10 cellular contexts compared by ENCODE assay signal in genomic region chr16:568401-569258, GRCh38. TPM values are rescaled to one million over a fixed set of nuclear protein-coding genes. Genes with fewer than 3 reads are reported as not detected.
DNase-seq lines count a peak whose midpoint lies in the region; ATAC-seq, FAIRE-seq and TF ChIP-seq lines count a peak whose summit lies in the region.
"Had no signal": no experiment of that assay in that cellular context is flagged by ENCODE, and none has a peak within 500 bp of the region (broad histone marks: within the 10 kb centered on the region; RNA-seq: fewer than 3 reads in every experiment).

No MANE protein-coding gene starts in this region.

- peaks cover 17% of the 10 kb centered on the region for H3K79me2 ChIP-seq in SK-N-SH (ENCODE audit: insufficient read depth)

- no peaks in the 10 kb centered on the region for H3F3A ChIP-seq in SK-N-SH (replicated peaks; ENCODE audit: insufficient read depth)

- DNase-seq in SK-N-SH (no peak), urothelium cell line (ENCODE audit: low spot score) (no peak)

- ATAC-seq in SK-N-SH treated with all-trans-retinoic acid at 6 μM for 48 hours: no peak
- no peak for ATAC-seq in GM19395 (IDR thresholded peaks at IDR 0.05; ENCODE audit: unreplicated experiment)
- no peak for ATAC-seq in GM19463 (IDR thresholded peaks at IDR 0.05; ENCODE audit: unreplicated experiment)

- H2AFZ ChIP-seq in SK-N-SH (ENCODE audit: low read depth): peak overlapping the region; percentile 81; the same call in 1 of the 2 replicates

- no peaks in the 10 kb centered on the region for H3K9me3 ChIP-seq in SK-N-SH
- H3K9me3 ChIP-seq in iPS-15b (ENCODE audit: control insufficient read depth, insufficient read depth, low read length): no peaks in the 10 kb centered on the region
- H3K9me3 ChIP-seq in stomach smooth muscle (ENCODE audit: control insufficient read depth in 2 of 2, low read length in 2 of 2): no peaks in the 10 kb centered on the region
- H3K9me3 ChIP-seq: HAP-1 had no signal

- H3K9ac ChIP-seq in SK-N-SH: peak overlapping the region; percentile 81; the same call in 1 of the 2 replicates
- no peak overlapping the region for H3K9ac ChIP-seq in iPS-15b (ENCODE audit: low read depth, low read length)
- peak overlapping the region; percentile 81 to 84 for H3K9ac ChIP-seq in stomach smooth muscle (ENCODE audit: low read length in 2 of 2)

- POLR2A ChIA-PET in SK-N-SH (lab: Yijun Ruan, JAX): interaction anchor here (1.2 kb wide), 1 partner anchor 20 kb away, joined by 3 read pairs; no protein-coding TSS in a partner anchor

- H3K27me3 ChIP-seq in SK-N-SH (ENCODE audit: insufficient read depth): no peaks in the 10 kb centered on the region
- H3K27me3 ChIP-seq in iPS-15b (ENCODE audit: control insufficient read depth, insufficient read depth, low read length): no peaks in the 10 kb centered on the region
- no peaks in the 10 kb centered on the region for H3K27me3 ChIP-seq in stomach smooth muscle (ENCODE audit: control insufficient read depth in 1 of 2, insufficient read depth in 2 of 2, low read length in 2 of 2)
- H3K27me3 ChIP-seq: SJSA1 had no signal

- no peak for TF ChIP-seq EP300 in SK-N-SH (IDR thresholded peaks at IDR 0.05; ENCODE audit: borderline replicate concordance in 1 of 2, low read depth in 1 of 2, low read length in 1 of 2)

- H3K27ac ChIP-seq in SK-N-SH (ENCODE audit: low read depth in 2 of 2, low read length in 1 of 2): peak overlapping the region in 1 of 2 experiments; percentile 90; a peak in 2 of 4 replicates
- H3K27ac ChIP-seq in stomach smooth muscle (ENCODE audit: low read length): peak overlapping the region; percentile 73

- H3K9me2 ChIP-seq in SK-N-SH: no peaks in the 10 kb centered on the region

- peak overlapping the region; percentile 92 for H3K4me2 ChIP-seq in SK-N-SH

- no peak for TF ChIP-seq RAD21 in SK-N-SH (IDR thresholded peaks at IDR 0.05; ENCODE audit: low read length)

- no peaks in the 10 kb centered on the region for H4K20me1 ChIP-seq in SK-N-SH (ENCODE audit: insufficient read depth)

- no peak for TF ChIP-seq CTCF in SK-N-SH (IDR thresholded peaks at IDR 0.05)
- TF ChIP-seq CTCF in WI38 (IDR thresholded peaks at IDR 0.05; ENCODE audit: low read depth, low read length): no peak

- H3K4me1 ChIP-seq in SK-N-SH (ENCODE audit: control insufficient read depth in 1 of 2, insufficient read depth in 2 of 2, low read depth in 1 of 2, low read length in 1 of 2) (peaks cover 11 to 62% of the 10 kb centered on the region in 2 experiments; a peak in 2 of 4 replicates), iPS-15b (ENCODE audit: control insufficient read depth, insufficient read depth, low read length) (no peaks in the 10 kb centered on the region), stomach smooth muscle (ENCODE audit: control insufficient read depth, insufficient read depth, low read length) (peaks cover 57% of the 10 kb centered on the region)

- H3K36me3 ChIP-seq in SK-N-SH (replicated peaks in 1 of 2; ENCODE audit: control insufficient read depth in 1 of 2, insufficient read depth in 2 of 2, low read length in 1 of 2) (peaks cover 0 to 4% of the 10 kb centered on the region in 2 experiments), iPS-15b (ENCODE audit: control insufficient read depth, insufficient read depth, low read length) (peaks cover 1% of the 10 kb centered on the region), stomach smooth muscle (ENCODE audit: control insufficient read depth in 2 of 2, insufficient read depth in 2 of 2, low read length in 2 of 2) (no peaks in the 10 kb centered on the region)
- H3K36me3 ChIP-seq: HAP-1 had no signal

- FAIRE-seq in urothelium cell line (lab: Jason Lieb, UNC): no peak

- H3K4me3 ChIP-seq in SK-N-SH (ENCODE audit: low read depth in 2 of 2, low read length in 1 of 2) (peak overlapping the region; percentile 62 to 93; a peak in 3 of 4 replicates), WI38 (ENCODE audit: low read depth, low read length) (peak overlapping the region; percentile 57), iPS-15b (ENCODE audit: low read depth, low read length) (peak overlapping the region; percentile 50), stomach smooth muscle (ENCODE audit: low read length in 2 of 2) (peak overlapping the region; percentile 67 to 82)

- 89% methylated on average over 9 of the region's 11 CpGs for WGBS in SK-N-SH (ENCODE audit: low lambda C conversion rate)

- CTCF ChIA-PET in SK-N-SH (lab: Yijun Ruan, JAX): interaction anchor here (1.0 to 2.0 kb wide), 2 partner anchors 25 to 42 kb away, joined by 3 to 5 read pairs; no protein-coding TSS in a partner anchor

TF ChIP-seq in SK-N-SH, 30 proteins besides CTCF, POLR2A, EP300 and RAD21:
- no peak for TF ChIP-seq POLR2AphosphoS5 (IDR thresholded peaks at IDR 0.05; ENCODE audit: low read depth, low read length)
- no peak for TF ChIP-seq RXRA (IDR thresholded peaks at IDR 0.05; ENCODE audit: borderline replicate concordance, low read depth)
- no peak for TF ChIP-seq YY1 (IDR thresholded peaks at IDR 0.05; ENCODE audit: low read depth)
- TF ChIP-seq, protein P1, sequence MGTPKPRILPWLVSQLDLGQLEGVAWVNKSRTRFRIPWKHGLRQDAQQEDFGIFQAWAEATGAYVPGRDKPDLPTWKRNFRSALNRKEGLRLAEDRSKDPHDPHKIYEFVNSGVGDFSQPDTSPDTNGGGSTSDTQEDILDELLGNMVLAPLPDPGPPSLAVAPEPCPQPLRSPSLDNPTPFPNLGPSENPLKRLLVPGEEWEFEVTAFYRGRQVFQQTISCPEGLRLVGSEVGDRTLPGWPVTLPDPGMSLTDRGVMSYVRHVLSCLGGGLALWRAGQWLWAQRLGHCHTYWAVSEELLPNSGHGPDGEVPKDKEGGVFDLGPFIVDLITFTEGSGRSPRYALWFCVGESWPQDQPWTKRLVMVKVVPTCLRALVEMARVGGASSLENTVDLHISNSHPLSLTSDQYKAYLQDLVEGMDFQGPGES (IDR thresholded peaks at IDR 0.05; ENCODE audit: low read depth, low read length): no peak
- no peak for TF ChIP-seq FOXM1 (IDR thresholded peaks at IDR 0.05; ENCODE audit: low read depth)
TF ChIP-seq in SK-N-SH: peak in this region for 0.

TF ChIP-seq in SK-N-SH treated with all-trans-retinoic acid at 6 μM for 48 hours, 23 proteins besides CTCF, POLR2A, EP300 and RAD21 (continues in another document):
- TF ChIP-seq PATZ1 (CRISPR knock-in tag; IDR thresholded peaks at IDR 0.05; ENCODE audit: borderline replicate concordance) (no peak), ZNF70 (CRISPR knock-in tag; IDR thresholded peaks at IDR 0.05) (no peak), PPARA (CRISPR knock-in tag; IDR thresholded peaks at IDR 0.05; ENCODE audit: borderline replicate concordance) (no peak)
- TF ChIP-seq, protein P2, sequence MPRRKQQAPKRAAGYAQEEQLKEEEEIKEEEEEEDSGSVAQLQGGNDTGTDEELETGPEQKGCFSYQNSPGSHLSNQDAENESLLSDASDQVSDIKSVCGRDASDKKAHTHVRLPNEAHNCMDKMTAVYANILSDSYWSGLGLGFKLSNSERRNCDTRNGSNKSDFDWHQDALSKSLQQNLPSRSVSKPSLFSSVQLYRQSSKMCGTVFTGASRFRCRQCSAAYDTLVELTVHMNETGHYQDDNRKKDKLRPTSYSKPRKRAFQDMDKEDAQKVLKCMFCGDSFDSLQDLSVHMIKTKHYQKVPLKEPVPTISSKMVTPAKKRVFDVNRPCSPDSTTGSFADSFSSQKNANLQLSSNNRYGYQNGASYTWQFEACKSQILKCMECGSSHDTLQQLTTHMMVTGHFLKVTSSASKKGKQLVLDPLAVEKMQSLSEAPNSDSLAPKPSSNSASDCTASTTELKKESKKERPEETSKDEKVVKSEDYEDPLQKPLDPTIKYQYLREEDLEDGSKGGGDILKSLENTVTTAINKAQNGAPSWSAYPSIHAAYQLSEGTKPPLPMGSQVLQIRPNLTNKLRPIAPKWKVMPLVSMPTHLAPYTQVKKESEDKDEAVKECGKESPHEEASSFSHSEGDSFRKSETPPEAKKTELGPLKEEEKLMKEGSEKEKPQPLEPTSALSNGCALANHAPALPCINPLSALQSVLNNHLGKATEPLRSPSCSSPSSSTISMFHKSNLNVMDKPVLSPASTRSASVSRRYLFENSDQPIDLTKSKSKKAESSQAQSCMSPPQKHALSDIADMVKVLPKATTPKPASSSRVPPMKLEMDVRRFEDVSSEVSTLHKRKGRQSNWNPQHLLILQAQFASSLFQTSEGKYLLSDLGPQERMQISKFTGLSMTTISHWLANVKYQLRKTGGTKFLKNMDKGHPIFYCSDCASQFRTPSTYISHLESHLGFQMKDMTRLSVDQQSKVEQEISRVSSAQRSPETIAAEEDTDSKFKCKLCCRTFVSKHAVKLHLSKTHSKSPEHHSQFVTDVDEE (CRISPR knock-in tag; IDR thresholded peaks at IDR 0.05): no peak

RNA-seq across cellular contexts. Expression of gene PIGQ, which starts 1.1 kb away (rescaled TPM):
- polyA plus RNA-seq in SK-N-SH (2012; rRNA removed): 38.7 and 41.0 TPM in 2 replicates
- polyA plus RNA-seq in SK-N-SH (2012; cell fraction: cytosol; rRNA removed): 12.1 and 22.4 TPM in 2 replicates
- polyA plus RNA-seq in SK-N-SH (2012; cell fraction: nucleus; rRNA removed): 154 and 238 TPM in 2 replicates

RNA-seq across cellular contexts. Expression of gene NHLRC4, which starts 1.8 kb away (rescaled TPM):
- 0.69 and 0.70 TPM in 2 replicates for polyA plus RNA-seq in SK-N-SH (2012; rRNA removed)
- polyA plus RNA-seq in SK-N-SH (2012; cell fraction: cytosol; rRNA removed): 0.40 and 0.58 TPM in 2 replicates
- 1.4 and 1.8 TPM in 2 replicates for polyA plus RNA-seq in SK-N-SH (2012; cell fraction: nucleus; rRNA removed)

RNA-seq across cellular contexts. Expression of gene PRR35, which starts 8.4 kb away (rescaled TPM):
- polyA plus RNA-seq in SK-N-SH (2012; rRNA removed): not detected in 2 replicates
- not detected in 2 replicates for polyA plus RNA-seq in SK-N-SH (2012; cell fraction: cytosol; rRNA removed)
- polyA plus RNA-seq in SK-N-SH (2012; cell fraction: nucleus; rRNA removed): 0.06 and 0.11 TPM in 2 replicates

RNA-seq across cellular contexts. Expression of gene RAB40C, which starts 21.2 kb away (rescaled TPM):
- 12.1 and 13.0 TPM in 2 replicates for polyA plus RNA-seq in SK-N-SH (2012; rRNA removed)
- polyA plus RNA-seq in SK-N-SH (2012; cell fraction: cytosol; rRNA removed): 5.0 and 8.5 TPM in 2 replicates
- polyA plus RNA-seq in SK-N-SH (2012; cell fraction: nucleus; rRNA removed): 26.7 and 31.3 TPM in 2 replicates

RNA-seq across cellular contexts. Expression of gene CAPN15, which starts 41.1 kb away (rescaled TPM):
- polyA plus RNA-seq in SK-N-SH (2012; rRNA removed): 19.5 and 22.9 TPM in 2 replicates
- polyA plus RNA-seq in SK-N-SH (2012; cell fraction: cytosol; rRNA removed): 6.5 and 13.1 TPM in 2 replicates
- 68.3 and 93.4 TPM in 2 replicates for polyA plus RNA-seq in SK-N-SH (2012; cell fraction: nucleus; rRNA removed)
